12 cellular contexts compared by ENCODE assay signal in genomic region chr2:141109633-141110032, GRCh38.
DNase-seq lines count a peak whose midpoint lies in the region; ATAC-seq and TF ChIP-seq lines count a peak whose summit lies in the region.
"Had no signal": no experiment of that assay in that cellular context is flagged by ENCODE, and none has a peak within 500 bp of the region (broad histone marks: within the 10 kb centered on the region; RNA-seq: fewer than 3 reads in every experiment).

No MANE protein-coding gene starts in this region.

- H3K9me3 Mint-ChIP-seq in GM23338, result peaks cover 11% of the 10 kb centered on the region; the same call in 2 of the 3 replicates
- H3K9me3 Mint-ChIP-seq: naive B cell had no signal

- no peak overlapping the region for H3K9ac ChIP-seq in Karpas-422 (ENCODE audit: low read length)

- no peak overlapping the region for H3K27ac Mint-ChIP-seq in GM23338
- H3K27ac Mint-ChIP-seq: activated CD8-positive, alpha-beta T cell treated with anti-CD3 and anti-CD28 coated beads, Interleukin-2, amount 10 ng/mL, durations not matched to agents 7 days and 5 days had no signal

- H3K4me1 ChIP-seq in BE2C (no peaks in the 10 kb centered on the region), GM23338 (ENCODE audit: insufficient read depth) (peaks cover 59% of the 10 kb centered on the region), RWPE2 (ENCODE audit: insufficient read depth, poor library complexity, severe bottlenecking) (no peaks in the 10 kb centered on the region), Karpas-422 (ENCODE audit: low read length) (no peaks in the 10 kb centered on the region)
- H3K4me1 ChIP-seq: body of pancreas, uterus had no signal

- ATAC-seq in GM23338, result peak; percentile 86
- ATAC-seq in RWPE2 (ENCODE audit: low read depth), result peak; percentile 55; the same call in 2 of the 3 replicates
- ATAC-seq in left ventricle myocardium superior, result peak; percentile 58
- ATAC-seq: activated CD8-positive, alpha-beta T cell treated with anti-CD3 and anti-CD28 coated beads, Interleukin-2, amount 10 ng/mL, durations not matched to agents 7 days and 5 days; body of pancreas had no signal

- peaks cover 6% of the 10 kb centered on the region for H3K27me3 Mint-ChIP-seq in GM23338 (ENCODE audit: insufficient read depth, low read depth, poor library complexity)
- H3K27me3 Mint-ChIP-seq: naive B cell had no signal

- H3K9me2 ChIP-seq in GM23338 (ENCODE audit: insufficient read depth), result no peaks in the 10 kb centered on the region
- H3K9me2 ChIP-seq in Karpas-422 (replicated peaks; ENCODE audit: insufficient read depth, low read length), result no peaks in the 10 kb centered on the region

- H3K4me2 ChIP-seq in GM23338, result 0 out of 2 replicates have a peak overlapping the region, but pooled peaks have one; percentile 28
- H3K4me2 ChIP-seq in Karpas-422 (ENCODE audit: low read depth, low read length, poor library complexity, severe bottlenecking), result no peak overlapping the region

- H3K9me3 ChIP-seq in BE2C (no peaks in the 10 kb centered on the region), RWPE2 (ENCODE audit: severe bottlenecking) (no peaks in the 10 kb centered on the region), Karpas-422 (ENCODE audit: low read length) (peaks cover 14% of the 10 kb centered on the region; the same call in 1 of the 2 replicates)
- H3K9me3 ChIP-seq: body of pancreas, uterus had no signal

- H3K4me3 ChIP-seq in BE2C (ENCODE audit: low read depth, low read length) (no peak overlapping the region), GM23338 (no peak overlapping the region), RWPE2 (ENCODE audit: severe bottlenecking) (no peak overlapping the region), Karpas-422 (ENCODE audit: low read length) (no peak overlapping the region)
- H3K4me3 ChIP-seq: body of pancreas, uterus had no signal

- H3K4me1 Mint-ChIP-seq in GM23338, result peaks cover 37% of the 10 kb centered on the region
- H3K4me1 Mint-ChIP-seq: naive B cell had no signal

- no peaks in the 10 kb centered on the region for H3K79me2 ChIP-seq in GM23338 (replicated peaks; ENCODE audit: insufficient read depth)
- H3K79me2 ChIP-seq in Karpas-422 (ENCODE audit: low read length), result no peaks in the 10 kb centered on the region

- intact Hi-C loops in left ventricle myocardium superior (cut with micrococcal nuclease), result no loop called here

- no peaks in the 10 kb centered on the region for H3K36me3 ChIP-seq in BE2C
- H3K36me3 ChIP-seq in GM23338 (ENCODE audit: insufficient read depth), result no peaks in the 10 kb centered on the region
- H3K36me3 ChIP-seq in RWPE2 (ENCODE audit: low read depth), result no peaks in the 10 kb centered on the region
- no peaks in the 10 kb centered on the region for H3K36me3 ChIP-seq in Karpas-422 (ENCODE audit: insufficient read depth, low read length)
- H3K36me3 ChIP-seq: uterus had no signal

- DNase-seq in BE2C (no peak), GM23338 (ENCODE audit: low spot score) (peak; percentile 64), RWPE2 (ENCODE audit: low spot score) (no peak), left ventricle myocardium superior (no peak), Karpas-422 (no peak), NCI-H1105 (lab: John Stamatoyannopoulos, UW) (no peak)
- no peak for DNase-seq in activated CD4-positive, alpha-beta T cell treated with anti-CD3 and anti-CD28 coated beads, Interleukin-2, amount 50 U/mL, for 48 hours
- DNase-seq in stimulated activated CD4-positive, alpha-beta T cell treated with anti-CD3 and anti-CD28 coated beads, Interleukin-12 subunit alpha, Interleukin-12 subunit beta, amount 100 ng/mL, for 4 hours, result no peak
- DNase-seq: activated CD8-positive, alpha-beta T cell treated with anti-CD3 and anti-CD28 coated beads, Interleukin-2, amount 10 ng/mL, durations not matched to agents 7 days and 5 days; body of pancreas; naive B cell; uterus had no signal

- peaks cover 19% of the 10 kb centered on the region for H3K36me3 Mint-ChIP-seq in GM23338 (ENCODE audit: low read depth)
- H3K36me3 Mint-ChIP-seq: naive B cell had no signal

- H3F3A ChIP-seq in GM23338 (replicated peaks; ENCODE audit: low read depth), result no peaks in the 10 kb centered on the region

- no peaks in the 10 kb centered on the region for H3K27me3 ChIP-seq in BE2C
- H3K27me3 ChIP-seq in GM23338 (ENCODE audit: insufficient read depth), result no peaks in the 10 kb centered on the region
- no peaks in the 10 kb centered on the region for H3K27me3 ChIP-seq in RWPE2 (ENCODE audit: insufficient read depth, poor library complexity, severe bottlenecking)
- no peaks in the 10 kb centered on the region for H3K27me3 ChIP-seq in Karpas-422 (ENCODE audit: low read length)
- H3K27me3 ChIP-seq: body of pancreas, uterus had no signal

- TF ChIP-seq CTCF in BE2C (IDR thresholded peaks at IDR 0.05; ENCODE audit: low read depth, low read length) (peak; percentile 21), GM23338 (conservative IDR thresholded peaks at IDR 0.05; ENCODE audit: low read depth in 2 of 2) (peak; percentile 43 to 48), RWPE2 (IDR thresholded peaks at IDR 0.05; ENCODE audit: poor library complexity, severe bottlenecking) (peak; percentile 24)

- H2AFZ ChIP-seq in GM23338, result no peak overlapping the region
- H2AFZ ChIP-seq in Karpas-422 (ENCODE audit: low read length), result no peak overlapping the region

- H4K20me1 ChIP-seq in GM23338 (replicated peaks; ENCODE audit: insufficient read depth) (no peaks in the 10 kb centered on the region), Karpas-422 (ENCODE audit: insufficient read depth, low read depth, low read length) (no peaks in the 10 kb centered on the region)

- H3K27ac ChIP-seq in GM23338 (ENCODE audit: low read depth) (peak overlapping the region; percentile 8; the same call in 1 of the 2 replicates), RWPE2 (ENCODE audit: poor library complexity, severe bottlenecking) (no peak overlapping the region), Karpas-422 (ENCODE audit: low read length) (no peak overlapping the region)
- H3K27ac ChIP-seq: body of pancreas, uterus had no signal

- H3K4me3 Mint-ChIP-seq in GM23338, result no peak overlapping the region
- H3K4me3 Mint-ChIP-seq: activated CD8-positive, alpha-beta T cell treated with anti-CD3 and anti-CD28 coated beads, Interleukin-2, amount 10 ng/mL, durations not matched to agents 7 days and 5 days; naive B cell had no signal

TF ChIP-seq in GM23338, 12 proteins besides CTCF, POLR2A, EP300 and RAD21:
- TF ChIP-seq JUNB (IDR thresholded peaks at IDR 0.05; ENCODE audit: unreplicated experiment), result no peak
- TF ChIP-seq NANOG (IDR thresholded peaks at IDR 0.05; ENCODE audit: borderline replicate concordance), result peak; percentile 26; the same call in 1 of the 2 replicates
